1 cellular context compared by ENCODE assay signal in the genomic region with DNA sequence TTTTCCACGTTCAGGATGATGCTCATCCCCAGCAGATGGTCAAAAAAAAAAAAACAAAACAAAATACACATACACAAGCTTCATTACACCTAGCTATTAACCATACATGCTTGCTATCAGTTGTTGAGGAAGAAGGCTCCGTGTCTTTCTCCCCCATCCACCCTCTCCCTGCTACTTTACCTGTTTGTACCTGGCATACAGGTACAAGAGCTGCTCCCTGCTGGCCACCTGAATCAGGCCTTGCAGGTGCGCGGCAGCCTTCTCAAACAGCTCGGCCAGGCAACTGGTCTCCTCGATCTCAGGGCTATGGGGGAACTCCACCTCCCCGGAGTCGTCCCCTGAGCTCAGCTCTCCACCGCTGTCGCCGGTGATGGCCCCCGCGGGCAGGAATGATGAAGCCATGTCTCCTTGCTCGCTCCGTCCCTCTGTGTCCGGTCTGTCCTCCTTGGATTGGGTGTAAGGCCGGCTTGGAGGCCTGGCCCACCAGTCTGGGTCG.
TF ChIP-seq lines count a peak whose summit lies in the region.

No MANE protein-coding gene starts in this region.

TF ChIP-seq in HEK293, 187 proteins besides CTCF, POLR2A, EP300 and RAD21:
- TF ChIP-seq GFI1B (tag by site-specific recombination; IDR thresholded peaks at IDR 0.05) (no peak), ZNF548 (tag by site-specific recombination; IDR thresholded peaks at IDR 0.05) (no peak), ZNF23 (tag by site-specific recombination; IDR thresholded peaks at IDR 0.05; ENCODE audit: borderline replicate concordance) (no peak), ZNF2 (tag by site-specific recombination; IDR thresholded peaks at IDR 0.05) (0 out of 2 replicates have a peak, but pooled peaks have one; percentile 84), ZBTB10 (tag by site-specific recombination; IDR thresholded peaks at IDR 0.05) (no peak), SCRT2 (tag by site-specific recombination; IDR thresholded peaks at IDR 0.05) (peak; percentile 51), ZNF670 (tag by site-specific recombination; IDR thresholded peaks at IDR 0.05; ENCODE audit: low read depth) (no peak), ZNF76 (tag by site-specific recombination; IDR thresholded peaks at IDR 0.05; ENCODE audit: borderline replicate concordance, low read depth) (no peak), ZNF16 (tag by site-specific recombination; IDR thresholded peaks at IDR 0.05; ENCODE audit: low read depth) (no peak), ZNF621 (tag by site-specific recombination; IDR thresholded peaks at IDR 0.05) (no peak), ZNF791 (tag by site-specific recombination; IDR thresholded peaks at IDR 0.05) (no peak), ZNF24 (tag by site-specific recombination; IDR thresholded peaks at IDR 0.05) (no peak), ZEB2 (tag by site-specific recombination; IDR thresholded peaks at IDR 0.05) (peak; percentile 82), ZBTB48 (tag by site-specific recombination; IDR thresholded peaks at IDR 0.05) (no peak), GLIS1 (tag by site-specific recombination; IDR thresholded peaks at IDR 0.05) (0 out of 2 replicates have a peak, but pooled peaks have one; percentile 7), ZFP37 (tag by site-specific recombination; IDR thresholded peaks at IDR 0.05) (0 out of 2 replicates have a peak, but pooled peaks have one; percentile 27), SALL2 (tag by site-specific recombination; IDR thresholded peaks at IDR 0.05; ENCODE audit: borderline replicate concordance) (no peak), SP7 (tag by site-specific recombination; IDR thresholded peaks at IDR 0.05) (no peak), ZNF626 (tag by site-specific recombination; IDR thresholded peaks at IDR 0.05) (no peak), ZNF501 (tag by site-specific recombination; IDR thresholded peaks at IDR 0.05) (peak; percentile 78), ZNF274 (IDR thresholded peaks at IDR 0.05; ENCODE audit: low read length) (no peak), ZNF274 (tag by site-specific recombination; IDR thresholded peaks at IDR 0.05; ENCODE audit: borderline replicate concordance) (no peak), ZNF391 (tag by site-specific recombination; IDR thresholded peaks at IDR 0.05; ENCODE audit: borderline replicate concordance, low read depth) (peak; percentile 30; the same call in 1 of the 2 replicates), ZNF366 (tag by site-specific recombination; conservative IDR thresholded peaks at IDR 0.05) (no peak), ZNF777 (tag by site-specific recombination; IDR thresholded peaks at IDR 0.05; ENCODE audit: borderline replicate concordance) (no peak), ZNF140 (tag by site-specific recombination; IDR thresholded peaks at IDR 0.05) (no peak), ZNF792 (tag by site-specific recombination; IDR thresholded peaks at IDR 0.05) (peak; percentile 51; the same call in 1 of the 2 replicates), ZNF658 (tag by site-specific recombination; IDR thresholded peaks at IDR 0.05) (no peak), OVOL3 (tag by site-specific recombination; IDR thresholded peaks at IDR 0.05) (no peak), YY1 (tag by site-specific recombination; IDR thresholded peaks at IDR 0.05) (peak; percentile 44; the same call in 1 of the 2 replicates), IKZF3 (tag by site-specific recombination; IDR thresholded peaks at IDR 0.05) (no peak)
- TF ChIP-seq, protein P1, sequence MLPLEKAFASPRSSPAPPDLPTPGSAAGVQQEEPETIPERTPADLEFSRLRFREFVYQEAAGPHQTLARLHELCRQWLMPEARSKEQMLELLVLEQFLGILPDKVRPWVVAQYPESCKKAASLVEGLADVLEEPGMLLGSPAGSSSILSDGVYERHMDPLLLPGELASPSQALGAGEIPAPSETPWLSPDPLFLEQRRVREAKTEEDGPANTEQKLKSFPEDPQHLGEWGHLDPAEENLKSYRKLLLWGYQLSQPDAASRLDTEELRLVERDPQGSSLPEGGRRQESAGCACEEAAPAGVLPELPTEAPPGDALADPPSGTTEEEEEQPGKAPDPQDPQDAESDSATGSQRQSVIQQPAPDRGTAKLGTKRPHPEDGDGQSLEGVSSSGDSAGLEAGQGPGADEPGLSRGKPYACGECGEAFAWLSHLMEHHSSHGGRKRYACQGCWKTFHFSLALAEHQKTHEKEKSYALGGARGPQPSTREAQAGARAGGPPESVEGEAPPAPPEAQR (tag by site-specific recombination; IDR thresholded peaks at IDR 0.05): no peak
- TF ChIP-seq, protein P2, sequence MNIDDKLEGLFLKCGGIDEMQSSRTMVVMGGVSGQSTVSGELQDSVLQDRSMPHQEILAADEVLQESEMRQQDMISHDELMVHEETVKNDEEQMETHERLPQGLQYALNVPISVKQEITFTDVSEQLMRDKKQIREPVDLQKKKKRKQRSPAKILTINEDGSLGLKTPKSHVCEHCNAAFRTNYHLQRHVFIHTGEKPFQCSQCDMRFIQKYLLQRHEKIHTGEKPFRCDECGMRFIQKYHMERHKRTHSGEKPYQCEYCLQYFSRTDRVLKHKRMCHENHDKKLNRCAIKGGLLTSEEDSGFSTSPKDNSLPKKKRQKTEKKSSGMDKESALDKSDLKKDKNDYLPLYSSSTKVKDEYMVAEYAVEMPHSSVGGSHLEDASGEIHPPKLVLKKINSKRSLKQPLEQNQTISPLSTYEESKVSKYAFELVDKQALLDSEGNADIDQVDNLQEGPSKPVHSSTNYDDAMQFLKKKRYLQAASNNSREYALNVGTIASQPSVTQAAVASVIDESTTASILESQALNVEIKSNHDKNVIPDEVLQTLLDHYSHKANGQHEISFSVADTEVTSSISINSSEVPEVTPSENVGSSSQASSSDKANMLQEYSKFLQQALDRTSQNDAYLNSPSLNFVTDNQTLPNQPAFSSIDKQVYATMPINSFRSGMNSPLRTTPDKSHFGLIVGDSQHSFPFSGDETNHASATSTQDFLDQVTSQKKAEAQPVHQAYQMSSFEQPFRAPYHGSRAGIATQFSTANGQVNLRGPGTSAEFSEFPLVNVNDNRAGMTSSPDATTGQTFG (tag by site-specific recombination; IDR thresholded peaks at IDR 0.05; ENCODE audit: borderline replicate concordance): no peak
- TF ChIP-seq, protein P3, sequence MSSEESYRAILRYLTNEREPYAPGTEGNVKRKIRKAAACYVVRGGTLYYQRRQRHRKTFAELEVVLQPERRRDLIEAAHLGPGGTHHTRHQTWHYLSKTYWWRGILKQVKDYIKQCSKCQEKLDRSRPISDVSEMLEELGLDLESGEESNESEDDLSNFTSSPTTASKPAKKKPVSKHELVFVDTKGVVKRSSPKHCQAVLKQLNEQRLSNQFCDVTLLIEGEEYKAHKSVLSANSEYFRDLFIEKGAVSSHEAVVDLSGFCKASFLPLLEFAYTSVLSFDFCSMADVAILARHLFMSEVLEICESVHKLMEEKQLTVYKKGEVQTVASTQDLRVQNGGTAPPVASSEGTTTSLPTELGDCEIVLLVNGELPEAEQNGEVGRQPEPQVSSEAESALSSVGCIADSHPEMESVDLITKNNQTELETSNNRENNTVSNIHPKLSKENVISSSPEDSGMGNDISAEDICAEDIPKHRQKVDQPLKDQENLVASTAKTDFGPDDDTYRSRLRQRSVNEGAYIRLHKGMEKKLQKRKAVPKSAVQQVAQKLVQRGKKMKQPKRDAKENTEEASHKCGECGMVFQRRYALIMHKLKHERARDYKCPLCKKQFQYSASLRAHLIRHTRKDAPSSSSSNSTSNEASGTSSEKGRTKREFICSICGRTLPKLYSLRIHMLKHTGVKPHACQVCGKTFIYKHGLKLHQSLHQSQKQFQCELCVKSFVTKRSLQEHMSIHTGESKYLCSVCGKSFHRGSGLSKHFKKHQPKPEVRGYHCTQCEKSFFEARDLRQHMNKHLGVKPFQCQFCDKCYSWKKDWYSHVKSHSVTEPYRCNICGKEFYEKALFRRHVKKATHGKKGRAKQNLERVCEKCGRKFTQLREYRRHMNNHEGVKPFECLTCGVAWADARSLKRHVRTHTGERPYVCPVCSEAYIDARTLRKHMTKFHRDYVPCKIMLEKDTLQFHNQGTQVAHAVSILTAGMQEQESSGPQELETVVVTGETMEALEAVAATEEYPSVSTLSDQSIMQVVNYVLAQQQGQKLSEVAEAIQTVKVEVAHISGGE (tag by site-specific recombination; conservative IDR thresholded peaks at IDR 0.05; ENCODE audit: low read depth): no peak
